ENCODE assay signal across 21 cellular contexts in the genomic region with DNA sequence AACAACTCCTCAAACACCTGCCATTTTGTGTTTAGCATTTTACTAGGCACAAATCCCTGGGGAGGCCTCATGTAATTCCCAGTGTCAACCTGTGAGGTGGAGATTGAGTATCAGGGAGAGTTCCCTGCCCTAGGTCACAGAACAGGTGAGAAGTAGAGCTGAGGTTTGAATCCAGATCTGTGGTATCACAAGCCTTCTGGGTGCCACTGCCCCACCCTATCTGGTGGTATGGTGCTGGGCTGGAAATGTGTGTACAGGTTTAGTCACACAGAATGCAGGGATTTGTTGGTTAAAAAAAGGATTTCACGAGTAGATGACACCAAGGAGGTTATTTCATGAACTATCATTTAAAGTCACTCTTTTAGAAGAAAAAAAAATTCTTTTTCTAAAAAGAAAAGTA. TPM values are rescaled to one million over a fixed set of nuclear protein-coding genes. Genes with fewer than 3 reads are reported as not detected.
"Had no signal": no experiment of that assay in that cellular context is flagged by ENCODE, and none has a peak within 500 bp of the region (broad histone marks: within the 10 kb centered on the region; RNA-seq: fewer than 3 reads in every experiment).

No MANE protein-coding gene starts in this region.

- H3K4me2 ChIP-seq: neural progenitor cell had no signal

- H3K9ac ChIP-seq: neural progenitor cell, parathyroid adenoma had no signal

- DNase-seq: dorsolateral prefrontal cortex; effector CD4-positive, alpha-beta T cell; endodermal cell; hypothalamus; immature natural killer cell; left ventricle myocardium superior; lower lobe of right lung; natural killer cell; right lobe of liver; small intestine; stimulated activated CD4-positive, alpha-beta T cell treated with anti-CD3 and anti-CD28 coated beads, Interleukin-15, amount 100 ng/mL, for 24 hours; stimulated activated CD4-positive, alpha-beta T cell treated with anti-CD3 and anti-CD28 coated beads, Interleukin-2, amount 100 ng/mL, for 48 hours; stimulated activated naive CD4-positive, alpha-beta T cell; stimulated activated naive CD8-positive, alpha-beta T cell treated with anti-CD3 and anti-CD28 coated beads, Interleukin-15, amount 100 ng/mL, for 72 hours; thyroid gland; trophoblast cell had no signal

- H3K9me3 ChIP-seq: lower lobe of right lung, right lobe of liver, thyroid gland, vagina had no signal

- H3K36me3 ChIP-seq: lower lobe of right lung, neural progenitor cell, right lobe of liver, thyroid gland, vagina had no signal

- ATAC-seq: left ventricle myocardium superior; lower lobe of right lung; natural killer cell; right lobe of liver; stimulated activated naive CD8-positive, alpha-beta T cell treated with anti-CD3 and anti-CD28 coated beads, Interleukin-15, amount 100 ng/mL, for 72 hours had no signal

- H2AFZ ChIP-seq: neural progenitor cell, parathyroid adenoma had no signal

- H3K27me3 ChIP-seq: dorsolateral prefrontal cortex, neural progenitor cell, right lobe of liver, thyroid gland, vagina had no signal

- H3K79me2 ChIP-seq: parathyroid adenoma had no signal

- H3K4me1 ChIP-seq: lower lobe of right lung, neural progenitor cell, parathyroid adenoma, right lobe of liver had no signal

- H3K27ac ChIP-seq: dorsolateral prefrontal cortex, lower lobe of right lung, neural progenitor cell, parathyroid adenoma, right lobe of liver, thyroid gland, vagina had no signal

- FAIRE-seq: frontal cortex, keratinocyte had no signal

- H3K4me3 ChIP-seq: dorsolateral prefrontal cortex, lower lobe of right lung, neural progenitor cell, right lobe of liver, thyroid gland, vagina had no signal

RNA-seq across cellular contexts. Expression of a gene that starts 35.7 kb away (rescaled TPM):
- polyA plus RNA-seq: immature natural killer cell, keratinocyte had no signal
